ENCODE assay signal across 8 cellular contexts in genomic region chr14:61860294-61860918, GRCh38. TPM values are rescaled to one million over a fixed set of nuclear protein-coding genes. Genes with fewer than 3 reads are reported as not detected.
A peak's percentile ranks its signal among the peaks of the same experiment; 100 is the strongest.
DNase-seq lines count a peak whose midpoint lies in the region; ATAC-seq and TF ChIP-seq lines count a peak whose summit lies in the region.

No MANE protein-coding gene starts in this region.

- intact Hi-C loops in left ventricle myocardium inferior (cut with micrococcal nuclease): no loop called here

- POLR2A ChIA-PET in RWPE1 (lab: Yijun Ruan, JAX; ENCODE audit: low non-redundant PET): no interaction called here

- ATAC-seq in GM19467 (IDR thresholded peaks at IDR 0.05; ENCODE audit: unreplicated experiment) (peak; percentile 98), HG03469 (IDR thresholded peaks at IDR 0.05; ENCODE audit: unreplicated experiment) (peak; percentile 94)

- CTCF ChIA-PET in RWPE1 (lab: Yijun Ruan, JAX): interaction anchor here (0.7 to 1.0 kb wide), 4 partner anchors 66 to 651 kb away, joined by 3 read pairs; no protein-coding TSS in a partner anchor

- no peak overlapping the region for H3K4me3 ChIP-seq in left ventricle myocardium inferior

- H3K4me1 ChIP-seq in left ventricle myocardium inferior: no peaks in the 10 kb centered on the region

- H3K9me3 ChIP-seq in left ventricle myocardium inferior (replicated peaks): no peaks in the 10 kb centered on the region

- DNase-seq in EH (ENCODE audit: low read depth): peak; percentile 55
- peak; percentile 65 for DNase-seq in RWPE1 (ENCODE audit: low spot score)
- peak; percentile 86 for DNase-seq in activated effector memory CD4-positive, alpha-beta T cell treated with anti-CD3 and anti-CD28 coated beads, Interleukin-2, amount 50 U/mL, for 16 hours
- peak; percentile 36 for DNase-seq in left ventricle myocardium inferior
- peak; percentile 45 for DNase-seq in stimulated activated CD4-positive, alpha-beta T cell treated with anti-CD3 and anti-CD28 coated beads, Interleukin-2, amount 100 ng/mL, for 4 hours (ENCODE audit: low read depth)
- no peak for DNase-seq in retina

- H3K36me3 ChIP-seq in left ventricle myocardium inferior: no peaks in the 10 kb centered on the region

- peaks cover 10% of the 10 kb centered on the region for H3K27me3 ChIP-seq in left ventricle myocardium inferior (ENCODE audit: low read depth)

- peak; percentile 81 for TF ChIP-seq CTCF in RWPE1 (conservative IDR thresholded peaks at IDR 0.05; ENCODE audit: low read depth)
- TF ChIP-seq CTCF in left ventricle myocardium inferior (IDR thresholded peaks at IDR 0.05; ENCODE audit: borderline replicate concordance): peak; percentile 78

- H3K27ac ChIP-seq in RWPE1 (no peak overlapping the region), left ventricle myocardium inferior (replicated peaks) (no peak overlapping the region)

RNA-seq across cellular contexts. Expression of gene SYT16, which starts 47.9 kb away (rescaled TPM):
- total RNA-seq in left ventricle myocardium inferior: not detected
